In the genomic region with DNA sequence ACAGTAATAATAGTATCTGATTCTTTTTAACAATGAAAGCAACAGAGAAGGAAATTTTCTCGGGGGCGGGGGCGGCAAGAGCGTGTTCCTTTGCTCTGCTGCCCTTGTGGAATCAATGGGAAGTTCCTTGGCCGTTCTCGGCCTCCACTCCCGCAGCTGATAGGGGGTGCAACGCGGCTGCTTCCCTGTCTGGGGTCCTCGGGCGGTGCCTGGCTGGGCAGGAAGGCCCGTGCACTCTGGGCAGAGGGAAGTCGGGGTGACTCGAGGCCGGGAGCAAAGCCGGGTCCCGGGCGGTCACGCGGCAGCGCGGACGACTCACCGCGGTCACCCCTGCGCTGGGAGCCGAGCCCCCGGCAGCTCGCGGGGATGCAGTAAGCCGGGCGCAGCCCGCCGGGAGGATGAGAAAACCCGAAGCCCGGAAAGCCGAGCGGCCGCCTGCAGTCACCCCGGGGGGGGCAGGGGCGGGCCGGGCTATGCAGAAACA, we compare ENCODE assay signal across 8 cellular contexts. TPM values are rescaled to one million over a fixed set of nuclear protein-coding genes. Genes with fewer than 3 reads are reported as not detected.
DNase-seq lines count a peak whose midpoint lies in the region; ATAC-seq and TF ChIP-seq lines count a peak whose summit lies in the region.

No MANE protein-coding gene starts in this region.

- no peaks in the 10 kb centered on the region for H3K36me3 Mint-ChIP-seq in CD8-positive, alpha-beta memory T cell
- peaks cover 5% of the 10 kb centered on the region for H3K36me3 Mint-ChIP-seq in central memory CD8-positive, alpha-beta T cell (ENCODE audit: insufficient read depth)
- H3K36me3 Mint-ChIP-seq in natural killer cell: no peaks in the 10 kb centered on the region

- peaks cover 14 to 33% (median 18%) of the 10 kb centered on the region in 3 donors for H3K4me1 Mint-ChIP-seq in CD8-positive, alpha-beta memory T cell
- H3K4me1 Mint-ChIP-seq in central memory CD8-positive, alpha-beta T cell: no peaks in the 10 kb centered on the region
- peaks cover 0 to 9% of the 10 kb centered on the region in 2 donors for H3K4me1 Mint-ChIP-seq in natural killer cell

- intact Hi-C loops in natural killer cell (cut with micrococcal nuclease): no loop called here

- no peak overlapping the region for H3K4me3 ChIP-seq in CD8-positive, alpha-beta memory T cell (ENCODE audit: low read length)

- H3K27me3 ChIP-seq in CD8-positive, alpha-beta memory T cell (ENCODE audit: insufficient read depth, low read length, poor library complexity, severe bottlenecking): peaks cover 34% of the 10 kb centered on the region

- no peaks in the 10 kb centered on the region for H3K36me3 ChIP-seq in CD8-positive, alpha-beta memory T cell (ENCODE audit: insufficient read depth, low read length)

- H3K27me3 Mint-ChIP-seq in CD8-positive, alpha-beta memory T cell: peaks cover 36 to 38% of the 10 kb centered on the region in 2 donors
- H3K27me3 Mint-ChIP-seq in central memory CD8-positive, alpha-beta T cell: peaks cover 23% of the 10 kb centered on the region
- H3K27me3 Mint-ChIP-seq in natural killer cell (ENCODE audit: low read depth in 2 of 2): peaks cover 7 to 27% of the 10 kb centered on the region in 2 donors

- peak overlapping the region in 4 of 7 donors; percentile 7 to 29 (median 23) for H3K4me3 Mint-ChIP-seq in CD8-positive, alpha-beta memory T cell
- peak overlapping the region; percentile 31 for H3K4me3 Mint-ChIP-seq in central memory CD8-positive, alpha-beta T cell
- H3K4me3 Mint-ChIP-seq in natural killer cell: peak overlapping the region; percentile 40

- no peaks in the 10 kb centered on the region for H3K9me3 ChIP-seq in CD8-positive, alpha-beta memory T cell (ENCODE audit: low read length)

- H3K27ac Mint-ChIP-seq in CD8-positive, alpha-beta memory T cell: no peak overlapping the region
- H3K27ac Mint-ChIP-seq in central memory CD8-positive, alpha-beta T cell (ENCODE audit: low read depth): no peak overlapping the region
- no peak overlapping the region for H3K27ac Mint-ChIP-seq in natural killer cell

- POLR2A ChIA-PET in CD8-positive, alpha-beta memory T cell (lab: Charles Lee): interaction anchor here (0.6 to 0.7 kb wide), 2 partner anchors 9 to 30 kb away, joined by 3 to 6 read pairs; no protein-coding TSS in a partner anchor

- CTCF ChIA-PET in CD8-positive, alpha-beta memory T cell (lab: Charles Lee): interaction anchor here (5.7 kb wide), 1 partner anchor 16 kb away, joined by 31 read pairs; no protein-coding TSS in a partner anchor

- H3K9me3 Mint-ChIP-seq in CD8-positive, alpha-beta memory T cell: no peaks in the 10 kb centered on the region
- H3K9me3 Mint-ChIP-seq in central memory CD8-positive, alpha-beta T cell: no peaks in the 10 kb centered on the region
- H3K9me3 Mint-ChIP-seq in natural killer cell: no peaks in the 10 kb centered on the region

- peak; percentile 5 for ATAC-seq in HG03139 (IDR thresholded peaks at IDR 0.05; ENCODE audit: unreplicated experiment)
- ATAC-seq in central memory CD8-positive, alpha-beta T cell (replicated peaks; ENCODE audit: extremely low read depth, poor library complexity, severe bottlenecking): peak; percentile 16
- no peak for ATAC-seq in natural killer cell
- ATAC-seq in GM19397 (IDR thresholded peaks at IDR 0.05; ENCODE audit: unreplicated experiment): no peak
- ATAC-seq in GM18519 (IDR thresholded peaks at IDR 0.05; ENCODE audit: low FRiP score, unreplicated experiment): no peak

- H3K27ac ChIP-seq in CD8-positive, alpha-beta memory T cell (ENCODE audit: low read depth, low read length): no peak overlapping the region

- peaks cover 24% of the 10 kb centered on the region for H3K4me1 ChIP-seq in CD8-positive, alpha-beta memory T cell (ENCODE audit: insufficient read depth, low read length)

- no peak for TF ChIP-seq CTCF in natural killer cell (IDR thresholded peaks at IDR 0.05)

- no peak for DNase-seq in CD8-positive, alpha-beta memory T cell
- DNase-seq in central memory CD8-positive, alpha-beta T cell (ENCODE audit: low spot score in 2 of 2): no peak
- no peak for DNase-seq in natural killer cell
- DNase-seq in stimulated activated CD4-positive, alpha-beta T cell treated with anti-CD3 and anti-CD28 coated beads, Interleukin-12 subunit alpha, Interleukin-12 subunit beta, amount 100 ng/mL, for 4 hours: no peak
- no peak for DNase-seq in NCI-H2029 (lab: John Stamatoyannopoulos, UW)

RNA-seq across cellular contexts. Expression of a gene that starts 2.5 kb away (rescaled TPM):
- total RNA-seq in CD8-positive, alpha-beta memory T cell: under 1 TPM; 0.31 to 0.38 TPM
- polyA plus RNA-seq in CD8-positive, alpha-beta memory T cell: not detected
- 1 to 10 TPM; 1.1 to 1.3 (median 1.2) TPM for total RNA-seq in natural killer cell

RNA-seq across cellular contexts. Expression of a gene that starts 7.0 kb away (rescaled TPM):
- total RNA-seq in CD8-positive, alpha-beta memory T cell: 1 to 10 TPM; 1.9 to 2.6 TPM
- polyA plus RNA-seq in CD8-positive, alpha-beta memory T cell: 0.86 TPM
- 10 to 100 TPM; 12.3 to 22.2 (median 13.7) TPM for total RNA-seq in natural killer cell

RNA-seq across cellular contexts. Expression of a gene that starts 22.9 kb away (rescaled TPM):
- total RNA-seq in CD8-positive, alpha-beta memory T cell: 10 to 100 TPM; 41.1 to 44.9 TPM
- polyA plus RNA-seq in CD8-positive, alpha-beta memory T cell: 28.4 TPM
- 10 to 100 TPM; 43.0 to 60.3 (median 50.1) TPM for total RNA-seq in natural killer cell

RNA-seq across cellular contexts. Expression of a gene that starts 52.2 kb away (rescaled TPM):
- total RNA-seq in CD8-positive, alpha-beta memory T cell: 100 to 1,000 TPM; 154 to 155 TPM
- polyA plus RNA-seq in CD8-positive, alpha-beta memory T cell: 121 TPM
- 100 to 1,000 TPM; 509 to 682 (median 567) TPM for total RNA-seq in natural killer cell

Comparison
In these comparisons a context has a peak if more than half of its experiments do, and no peak if none do; other contexts are left out.
1. ATAC-seq: peak in HG03139 (single experiment) and central memory CD8-positive, alpha-beta T cell (single experiment); none in natural killer cell (0 of 3), GM19397 (single experiment) and GM18519 (single experiment).
2. Peak in every context shown above with its lines, with median percentiles within 50 percentile points of each other: H3K4me3 Mint-ChIP-seq.